2 cellular contexts compared by ENCODE assay signal in the genomic region with DNA sequence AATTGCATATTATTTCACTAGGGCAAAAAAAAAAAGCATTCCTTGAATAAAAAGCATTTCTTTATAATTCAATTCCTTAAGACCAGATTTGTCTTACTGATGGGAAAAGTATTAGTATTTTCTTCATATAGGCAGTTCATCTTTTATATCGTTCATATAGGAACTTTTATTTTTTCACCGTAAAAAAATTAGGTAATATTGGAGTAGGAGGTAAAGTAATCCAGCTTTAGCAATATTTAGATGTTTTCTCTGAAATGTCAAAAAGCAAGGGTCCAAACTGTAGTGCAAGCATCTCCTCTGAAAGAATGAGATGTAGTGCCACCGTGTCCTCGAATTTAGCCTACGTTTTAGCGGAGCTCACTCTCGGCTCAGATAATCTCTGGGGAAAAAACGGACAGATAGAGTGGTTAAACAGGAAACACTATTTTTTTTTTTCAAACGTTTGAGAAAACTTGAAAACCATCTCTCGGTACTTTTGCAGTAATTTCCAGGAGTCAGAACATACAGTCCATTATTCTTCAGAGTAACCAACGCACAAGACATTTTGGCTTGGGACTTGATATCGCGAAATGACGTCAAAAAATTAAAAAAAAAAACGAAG.
TF ChIP-seq lines count a peak whose summit lies in the region.

No MANE protein-coding gene starts in this region.

TF ChIP-seq in HEK293T, 16 proteins besides CTCF, POLR2A, EP300 and RAD21:
- TF ChIP-seq HDGF (IDR thresholded peaks at IDR 0.05; ENCODE audit: borderline replicate concordance) (no peak), SUZ12 (IDR thresholded peaks at IDR 0.05) (no peak), ARNT (IDR thresholded peaks at IDR 0.05) (no peak), ZNF384 (IDR thresholded peaks at IDR 0.05) (peak; percentile 99; the same call in 1 of the 2 replicates), ELF4 (IDR thresholded peaks at IDR 0.05) (no peak), FOXM1 (IDR thresholded peaks at IDR 0.05; ENCODE audit: borderline replicate concordance) (no peak), NFRKB (IDR thresholded peaks at IDR 0.05) (no peak), BHLHE40 (IDR thresholded peaks at IDR 0.05; ENCODE audit: borderline replicate concordance) (no peak), L3MBTL2 (conservative IDR thresholded peaks at IDR 0.05) (peak; percentile 53), LEF1 (IDR thresholded peaks at IDR 0.05; ENCODE audit: borderline replicate concordance) (no peak), SP1 (IDR thresholded peaks at IDR 0.05) (no peak)
- TF ChIP-seq, protein P1, sequence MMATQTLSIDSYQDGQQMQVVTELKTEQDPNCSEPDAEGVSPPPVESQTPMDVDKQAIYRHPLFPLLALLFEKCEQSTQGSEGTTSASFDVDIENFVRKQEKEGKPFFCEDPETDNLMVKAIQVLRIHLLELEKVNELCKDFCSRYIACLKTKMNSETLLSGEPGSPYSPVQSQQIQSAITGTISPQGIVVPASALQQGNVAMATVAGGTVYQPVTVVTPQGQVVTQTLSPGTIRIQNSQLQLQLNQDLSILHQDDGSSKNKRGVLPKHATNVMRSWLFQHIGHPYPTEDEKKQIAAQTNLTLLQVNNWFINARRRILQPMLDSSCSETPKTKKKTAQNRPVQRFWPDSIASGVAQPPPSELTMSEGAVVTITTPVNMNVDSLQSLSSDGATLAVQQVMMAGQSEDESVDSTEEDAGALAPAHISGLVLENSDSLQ (IDR thresholded peaks at IDR 0.05), result no peak

TF ChIP-seq in HepG2, 621 proteins besides CTCF, POLR2A, EP300 and RAD21:
- peak; percentile 79 for TF ChIP-seq ATF1 (CRISPR knock-in tag; IDR thresholded peaks at IDR 0.05)
- TF ChIP-seq, protein P2, sequence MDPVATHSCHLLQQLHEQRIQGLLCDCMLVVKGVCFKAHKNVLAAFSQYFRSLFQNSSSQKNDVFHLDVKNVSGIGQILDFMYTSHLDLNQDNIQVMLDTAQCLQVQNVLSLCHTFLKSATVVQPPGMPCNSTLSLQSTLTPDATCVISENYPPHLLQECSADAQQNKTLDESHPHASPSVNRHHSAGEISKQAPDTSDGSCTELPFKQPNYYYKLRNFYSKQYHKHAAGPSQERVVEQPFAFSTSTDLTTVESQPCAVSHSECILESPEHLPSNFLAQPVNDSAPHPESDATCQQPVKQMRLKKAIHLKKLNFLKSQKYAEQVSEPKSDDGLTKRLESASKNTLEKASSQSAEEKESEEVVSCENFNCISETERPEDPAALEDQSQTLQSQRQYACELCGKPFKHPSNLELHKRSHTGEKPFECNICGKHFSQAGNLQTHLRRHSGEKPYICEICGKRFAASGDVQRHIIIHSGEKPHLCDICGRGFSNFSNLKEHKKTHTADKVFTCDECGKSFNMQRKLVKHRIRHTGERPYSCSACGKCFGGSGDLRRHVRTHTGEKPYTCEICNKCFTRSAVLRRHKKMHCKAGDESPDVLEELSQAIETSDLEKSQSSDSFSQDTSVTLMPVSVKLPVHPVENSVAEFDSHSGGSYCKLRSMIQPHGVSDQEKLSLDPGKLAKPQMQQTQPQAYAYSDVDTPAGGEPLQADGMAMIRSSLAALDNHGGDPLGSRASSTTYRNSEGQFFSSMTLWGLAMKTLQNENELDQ (CRISPR knock-in tag; IDR thresholded peaks at IDR 0.05; ENCODE audit: borderline replicate concordance), result no peak
- TF ChIP-seq, protein P3, sequence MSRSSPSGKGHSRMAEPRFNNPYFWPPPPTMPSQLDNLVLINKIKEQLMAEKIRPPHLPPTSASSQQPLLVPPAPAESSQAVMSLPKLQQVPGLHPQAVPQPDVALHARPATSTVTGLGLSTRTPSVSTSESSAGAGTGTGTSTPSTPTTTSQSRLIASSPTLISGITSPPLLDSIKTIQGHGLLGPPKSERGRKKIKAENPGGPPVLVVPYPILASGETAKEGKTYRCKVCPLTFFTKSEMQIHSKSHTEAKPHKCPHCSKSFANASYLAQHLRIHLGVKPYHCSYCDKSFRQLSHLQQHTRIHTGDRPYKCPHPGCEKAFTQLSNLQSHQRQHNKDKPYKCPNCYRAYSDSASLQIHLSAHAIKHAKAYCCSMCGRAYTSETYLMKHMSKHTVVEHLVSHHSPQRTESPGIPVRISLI (CRISPR knock-in tag; IDR thresholded peaks at IDR 0.05; ENCODE audit: borderline replicate concordance), result peak; percentile 97; the same call in 1 of the 2 replicates
- no peak for TF ChIP-seq ZNF10 (CRISPR knock-in tag; IDR thresholded peaks at IDR 0.05; ENCODE audit: borderline replicate concordance, low read depth)
- TF ChIP-seq, protein P4, sequence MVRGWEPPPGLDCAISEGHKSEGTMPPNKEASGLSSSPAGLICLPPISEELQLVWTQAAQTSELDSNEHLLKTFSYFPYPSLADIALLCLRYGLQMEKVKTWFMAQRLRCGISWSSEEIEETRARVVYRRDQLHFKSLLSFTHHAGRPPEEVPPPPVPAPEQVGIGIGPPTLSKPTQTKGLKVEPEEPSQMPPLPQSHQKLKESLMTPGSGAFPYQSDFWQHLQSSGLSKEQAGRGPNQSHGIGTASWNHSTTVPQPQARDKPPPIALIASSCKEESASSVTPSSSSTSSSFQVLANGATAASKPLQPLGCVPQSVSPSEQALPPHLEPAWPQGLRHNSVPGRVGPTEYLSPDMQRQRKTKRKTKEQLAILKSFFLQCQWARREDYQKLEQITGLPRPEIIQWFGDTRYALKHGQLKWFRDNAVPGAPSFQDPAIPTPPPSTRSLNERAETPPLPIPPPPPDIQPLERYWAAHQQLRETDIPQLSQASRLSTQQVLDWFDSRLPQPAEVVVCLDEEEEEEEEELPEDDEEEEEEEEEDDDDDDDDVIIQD (CRISPR knock-in tag; IDR thresholded peaks at IDR 0.05; ENCODE audit: low read depth), result peak; percentile 76; the same call in 1 of the 2 replicates
- no peak for TF ChIP-seq TBX3 (IDR thresholded peaks at IDR 0.05; ENCODE audit: borderline replicate concordance)
- TF ChIP-seq CBX2 (IDR thresholded peaks at IDR 0.05; ENCODE audit: low read depth, low read length), result peak; percentile 91
- no peak for TF ChIP-seq CBX2 (CRISPR knock-in tag; IDR thresholded peaks at IDR 0.05; ENCODE audit: low read depth)
- TF ChIP-seq ZC3H13 (CRISPR knock-in tag; IDR thresholded peaks at IDR 0.05), result 0 out of 2 replicates have a peak, but pooled peaks have one; percentile 18
- TF ChIP-seq CREM (IDR thresholded peaks at IDR 0.05), result peak; percentile 84; the same call in 1 of the 2 replicates
- no peak for TF ChIP-seq CREM (CRISPR knock-in tag; IDR thresholded peaks at IDR 0.05)
- TF ChIP-seq, protein P5, sequence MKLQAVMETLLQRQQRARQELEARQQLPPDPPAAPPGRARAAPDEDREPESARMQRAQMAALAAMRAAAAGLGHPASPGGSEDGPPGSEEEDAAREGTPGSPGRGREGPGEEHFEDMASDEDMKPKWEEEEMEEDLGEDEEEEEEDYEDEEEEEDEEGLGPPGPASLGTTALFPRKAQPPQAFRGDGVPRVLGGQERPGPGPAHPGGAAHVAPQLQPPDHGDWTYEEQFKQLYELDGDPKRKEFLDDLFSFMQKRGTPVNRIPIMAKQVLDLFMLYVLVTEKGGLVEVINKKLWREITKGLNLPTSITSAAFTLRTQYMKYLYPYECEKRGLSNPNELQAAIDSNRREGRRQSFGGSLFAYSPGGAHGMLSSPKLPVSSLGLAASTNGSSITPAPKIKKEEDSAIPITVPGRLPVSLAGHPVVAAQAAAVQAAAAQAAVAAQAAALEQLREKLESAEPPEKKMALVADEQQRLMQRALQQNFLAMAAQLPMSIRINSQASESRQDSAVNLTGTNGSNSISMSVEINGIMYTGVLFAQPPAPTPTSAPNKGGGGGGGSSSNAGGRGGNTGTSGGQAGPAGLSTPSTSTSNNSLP (IDR thresholded peaks at IDR 0.05; ENCODE audit: low read depth, low read length), result peak; percentile 93
- no peak for TF ChIP-seq RAD51 (IDR thresholded peaks at IDR 0.05; ENCODE audit: borderline replicate concordance)
- no peak for TF ChIP-seq MAFG (CRISPR knock-in tag; IDR thresholded peaks at IDR 0.05)
- TF ChIP-seq, protein P6, sequence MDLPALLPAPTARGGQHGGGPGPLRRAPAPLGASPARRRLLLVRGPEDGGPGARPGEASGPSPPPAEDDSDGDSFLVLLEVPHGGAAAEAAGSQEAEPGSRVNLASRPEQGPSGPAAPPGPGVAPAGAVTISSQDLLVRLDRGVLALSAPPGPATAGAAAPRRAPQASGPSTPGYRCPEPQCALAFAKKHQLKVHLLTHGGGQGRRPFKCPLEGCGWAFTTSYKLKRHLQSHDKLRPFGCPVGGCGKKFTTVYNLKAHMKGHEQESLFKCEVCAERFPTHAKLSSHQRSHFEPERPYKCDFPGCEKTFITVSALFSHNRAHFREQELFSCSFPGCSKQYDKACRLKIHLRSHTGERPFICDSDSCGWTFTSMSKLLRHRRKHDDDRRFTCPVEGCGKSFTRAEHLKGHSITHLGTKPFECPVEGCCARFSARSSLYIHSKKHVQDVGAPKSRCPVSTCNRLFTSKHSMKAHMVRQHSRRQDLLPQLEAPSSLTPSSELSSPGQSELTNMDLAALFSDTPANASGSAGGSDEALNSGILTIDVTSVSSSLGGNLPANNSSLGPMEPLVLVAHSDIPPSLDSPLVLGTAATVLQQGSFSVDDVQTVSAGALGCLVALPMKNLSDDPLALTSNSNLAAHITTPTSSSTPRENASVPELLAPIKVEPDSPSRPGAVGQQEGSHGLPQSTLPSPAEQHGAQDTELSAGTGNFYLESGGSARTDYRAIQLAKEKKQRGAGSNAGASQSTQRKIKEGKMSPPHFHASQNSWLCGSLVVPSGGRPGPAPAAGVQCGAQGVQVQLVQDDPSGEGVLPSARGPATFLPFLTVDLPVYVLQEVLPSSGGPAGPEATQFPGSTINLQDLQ (CRISPR knock-in tag; IDR thresholded peaks at IDR 0.05), result no peak
- TF ChIP-seq MAFF (IDR thresholded peaks at IDR 0.05; ENCODE audit: low read depth, low read length), result no peak
- peak; percentile 69 for TF ChIP-seq CREB1 (IDR thresholded peaks at IDR 0.05)
- peak; percentile 92 for TF ChIP-seq CREB1 (CRISPR knock-in tag; IDR thresholded peaks at IDR 0.05)
- TF ChIP-seq SRY (CRISPR knock-in tag; IDR thresholded peaks at IDR 0.05), result no peak
